In genomic region chr3:141875374-141875892, GRCh38 we compare ENCODE assay signal across 7 cellular contexts.
A peak's percentile ranks its signal among the peaks of the same experiment; 100 is the strongest.
DNase-seq lines count a peak whose midpoint lies in the region; ATAC-seq and TF ChIP-seq lines count a peak whose summit lies in the region.

No MANE protein-coding gene starts in this region.

- H3K9ac ChIP-seq in iPS-20b (ENCODE audit: low read depth, low read length), result peak overlapping the region; percentile 71; the same call in 1 of the 2 replicates

- DNase-seq in NCI-H2196 (lab: John Stamatoyannopoulos, UW; ENCODE audit: unreplicated experiment), result peak; percentile 91
- peak; percentile 86 for DNase-seq in WERI-Rb-1
- peak; percentile 75 to 90 for DNase-seq in T47D (ENCODE audit: low read depth in 1 of 2, low spot score in 1 of 2)

- no peaks in the 10 kb centered on the region for H3K27me3 ChIP-seq in WERI-Rb-1 (ENCODE audit: insufficient read depth, low read depth, severe bottlenecking)
- H3K27me3 ChIP-seq in iPS-20b (ENCODE audit: insufficient read depth, low read length), result no peaks in the 10 kb centered on the region

- H3K36me3 ChIP-seq in WERI-Rb-1 (peaks cover 3% of the 10 kb centered on the region; the same call in 1 of the 2 replicates), iPS-20b (ENCODE audit: insufficient read depth, low read depth, low read length) (0 out of 2 replicates have a peak, but pooled peaks cover 4% of the 10 kb centered on the region)

- H3K9me3 ChIP-seq in WERI-Rb-1 (ENCODE audit: severe bottlenecking) (no peaks in the 10 kb centered on the region), iPS-20b (ENCODE audit: insufficient read depth, low read depth, low read length) (no peaks in the 10 kb centered on the region)

- H3K27ac ChIP-seq in WERI-Rb-1 (peak overlapping the region; percentile 94), iPS-20b (ENCODE audit: low read length) (no peak overlapping the region), skin epidermis (peak overlapping the region; percentile 81 to 100 (median 96))

- peak; percentile 75 for TF ChIP-seq CTCF in WERI-Rb-1 (IDR thresholded peaks at IDR 0.05; ENCODE audit: low read depth, low read length)

- peaks cover 9% of the 10 kb centered on the region; the same call in 1 of the 2 replicates for H3K4me1 ChIP-seq in iPS-20b (ENCODE audit: insufficient read depth, low read length)

- H3K4me3 ChIP-seq in WERI-Rb-1 (ENCODE audit: low read depth, low read length), result peak overlapping the region; percentile 92
- peak overlapping the region; percentile 92 for H3K4me3 ChIP-seq in iPS-20b (ENCODE audit: low read length)
- H3K4me3 ChIP-seq in skin epidermis, result peak overlapping the region; percentile 81 to 98 (median 91)

- peak; percentile 51 for ATAC-seq in GM18867 (IDR thresholded peaks at IDR 0.05; ENCODE audit: unreplicated experiment)
- ATAC-seq in HG03103 (IDR thresholded peaks at IDR 0.05; ENCODE audit: low read depth, unreplicated experiment), result peak; percentile 45

- in situ Hi-C loops in T47D (cut with HindIII; ENCODE audit: low pct_unique_long_range_greater_than_20kb, low sequenced_read_pairs), result no loop called here
